Comparison of ENCODE assay signal across 20 cellular contexts in genomic region chr17:41664172-41664457, GRCh38. TPM values are rescaled to one million over a fixed set of nuclear protein-coding genes. Genes with fewer than 3 reads are reported as not detected.
DNase-seq lines count a peak whose midpoint lies in the region; ATAC-seq, FAIRE-seq and TF ChIP-seq lines count a peak whose summit lies in the region.
"Had no signal": no experiment of that assay in that cellular context is flagged by ENCODE, and none has a peak within 500 bp of the region (broad histone marks: within the 10 kb centered on the region; RNA-seq: fewer than 3 reads in every experiment).

No MANE protein-coding gene starts in this region.

- peak overlapping the region; percentile 32 for H4K8ac ChIP-seq in mesenchymal stem cell (ENCODE audit: low read length)

- H3K9me3 ChIP-seq in HepG2 (ENCODE audit: low read length) (no peaks in the 10 kb centered on the region), right lobe of liver (no peaks in the 10 kb centered on the region), T-helper 17 cell (ENCODE audit: control insufficient read depth, low read length, poor library complexity, severe bottlenecking) (no peaks in the 10 kb centered on the region), mesenchymal stem cell (ENCODE audit: control insufficient read depth, low read length) (no peaks in the 10 kb centered on the region), adrenal gland (replicated peaks in 1 of 3) (no peaks in the 10 kb centered on the region)
- H3K9me3 ChIP-seq: Peyer's patch had no signal

- no peaks in the 10 kb centered on the region for H3K79me1 ChIP-seq in mesenchymal stem cell (replicated peaks; ENCODE audit: low read length, poor library complexity, severe bottlenecking)

- H3K27ac Mint-ChIP-seq in T-helper 17 cell: peak overlapping the region; percentile 99
- peak overlapping the region; percentile 89 for H3K27ac Mint-ChIP-seq in type B pancreatic cell
- H3K27ac Mint-ChIP-seq: GM23338 had no signal

- H3K4me2 ChIP-seq in HepG2 (ENCODE audit: low read depth, low read length) (no peak overlapping the region), mesenchymal stem cell (ENCODE audit: low read length, poor library complexity, severe bottlenecking) (no peak overlapping the region)
- H3K4me2 ChIP-seq: GM23338 had no signal

- H3K4me1 ChIP-seq in HepG2 (ENCODE audit: insufficient read depth, low read length) (peaks cover 39% of the 10 kb centered on the region), right lobe of liver (peaks cover 0 to 14% (median 0%) of the 10 kb centered on the region in 4 donors), mesenchymal stem cell (ENCODE audit: control insufficient read depth, insufficient read depth, low read depth, low read length) (peaks cover 29% of the 10 kb centered on the region), adrenal gland (replicated peaks in 1 of 2) (peaks cover 13 to 18% of the 10 kb centered on the region in 2 donors)

- H3K9me3 Mint-ChIP-seq in type B pancreatic cell: no peaks in the 10 kb centered on the region
- H3K9me3 Mint-ChIP-seq: GM23338 had no signal

- no peaks in the 10 kb centered on the region for H3K27me3 Mint-ChIP-seq in T-helper 17 cell
- no peaks in the 10 kb centered on the region for H3K27me3 Mint-ChIP-seq in type B pancreatic cell

- no peak for TF ChIP-seq POLR2A in HepG2 (IDR thresholded peaks at IDR 0.05; ENCODE audit: insufficient read depth in 1 of 2, low read depth in 2 of 2, low read length in 2 of 2)
- no peak for TF ChIP-seq POLR2A in right lobe of liver (IDR thresholded peaks at IDR 0.05)
- TF ChIP-seq POLR2A in adrenal gland (IDR thresholded peaks at IDR 0.05): no peak

- H2AFZ ChIP-seq in HepG2 (ENCODE audit: low read length) (no peak overlapping the region), mesenchymal stem cell (ENCODE audit: low read depth, low read length) (no peak overlapping the region)
- H2AFZ ChIP-seq: GM23338 had no signal

- H2BK12ac ChIP-seq in mesenchymal stem cell (ENCODE audit: low read length in 2 of 2): peak overlapping the region in 1 of 2 experiments; percentile 8

- TF ChIP-seq CTCF in HepG2 (CRISPR knock-in tag; IDR thresholded peaks at IDR 0.05): no peak
- no peak for TF ChIP-seq CTCF in right lobe of liver (IDR thresholded peaks at IDR 0.05)
- TF ChIP-seq CTCF in type B pancreatic cell (conservative IDR thresholded peaks at IDR 0.05): no peak
- TF ChIP-seq CTCF in adrenal gland (IDR thresholded peaks at IDR 0.05): no peak

- no peak overlapping the region for H3K9ac ChIP-seq in HepG2 (ENCODE audit: insufficient read depth, low read depth, low read length)
- no peak overlapping the region for H3K9ac ChIP-seq in mesenchymal stem cell (ENCODE audit: low read length)

- no peak for TF ChIP-seq RAD21 in HepG2 (CRISPR knock-in tag; IDR thresholded peaks at IDR 0.05)

- H3K4me3 Mint-ChIP-seq in T-helper 17 cell: no peak overlapping the region
- peak overlapping the region; percentile 24 for H3K4me3 Mint-ChIP-seq in type B pancreatic cell
- H3K4me3 Mint-ChIP-seq: GM23338 had no signal

- H3K4me1 Mint-ChIP-seq in T-helper 17 cell (peaks cover 22% of the 10 kb centered on the region), type B pancreatic cell (ENCODE audit: unreplicated experiment) (peaks cover 24% of the 10 kb centered on the region)

- no peak overlapping the region for H3K4me3 ChIP-seq in HepG2 (replicated peaks in 1 of 3; ENCODE audit: insufficient read depth in 1 of 3, low read depth in 2 of 3, low read length in 3 of 3)
- H3K4me3 ChIP-seq in right lobe of liver: no peak overlapping the region
- H3K4me3 ChIP-seq in mesenchymal stem cell (ENCODE audit: insufficient read depth in 1 of 2, low read depth in 1 of 2, low read length in 2 of 2): no peak overlapping the region
- H3K4me3 ChIP-seq in adrenal gland: no peak overlapping the region
- H3K4me3 ChIP-seq: GM23338, Peyer's patch had no signal

- in situ Hi-C loops in HepG2 (cut with HindIII; ENCODE audit: extremely low pct_ligation_motif_present, low pct_unique_long_range_greater_than_20kb): loop anchor here (5.0 kb wide), 3 partner anchors 117 to 1047 kb away; no protein-coding TSS in a partner anchor

- WGBS in HepG2 (ENCODE audit: low lambda C conversion rate): 18% methylated on average over 2 of the region's 2 CpGs
- WGBS in right lobe of liver (ENCODE audit: insufficient coverage, low coverage, low lambda C conversion rate, missing lambda C conversion rate): 62% methylated on average over 2 of the region's 2 CpGs
- 82% methylated on average over 2 of the region's 2 CpGs for WGBS in mesenchymal stem cell
- 71 to 94% (median 81%) methylated on average over 2 of the region's 2 CpGs for WGBS in adrenal gland, 4 donors

- H2AK5ac ChIP-seq in mesenchymal stem cell (ENCODE audit: low read length, severe bottlenecking): peak overlapping the region; percentile 23

- POLR2A ChIA-PET in HepG2 (lab: Yijun Ruan, JAX): interaction anchor here (2.6 kb wide), 1 partner anchor 25 kb away, joined by 17 read pairs; the partner anchor contains the start of gene EIF1

- H2BK120ac ChIP-seq in mesenchymal stem cell (ENCODE audit: low read depth, low read length): no peak overlapping the region

- no peak overlapping the region for H2BK15ac ChIP-seq in mesenchymal stem cell (ENCODE audit: low read depth, poor library complexity, severe bottlenecking)

- CTCF ChIA-PET in HepG2 (lab: Yijun Ruan, JAX; ENCODE audit: low intra/inter-chr PET ratio, low total read pairs): interaction anchor here (3.3 to 8.5 kb wide), 3 partner anchors 15 to 860 kb away, joined by 37 to 242 read pairs (median 84); no protein-coding TSS in a partner anchor

- no peak for TF ChIP-seq EP300 in HepG2 (IDR thresholded peaks at IDR 0.05; ENCODE audit: low read depth in 2 of 2, low read length in 2 of 2)
- no peak for TF ChIP-seq EP300 in HepG2 (CRISPR knock-in tag; IDR thresholded peaks at IDR 0.05; ENCODE audit: borderline replicate concordance)

- H4K91ac ChIP-seq in mesenchymal stem cell (ENCODE audit: low read length): peak overlapping the region; percentile 47

- no peak overlapping the region for H3K4ac ChIP-seq in mesenchymal stem cell (ENCODE audit: low read depth in 1 of 2, low read length in 2 of 2)

- H3K79me2 ChIP-seq in HepG2 (ENCODE audit: insufficient read depth, low read length): no peaks in the 10 kb centered on the region

- H3K36me3 Mint-ChIP-seq in T-helper 17 cell (ENCODE audit: low read depth) (no peaks in the 10 kb centered on the region), type B pancreatic cell (no peaks in the 10 kb centered on the region)

- H4K20me1 ChIP-seq in HepG2 (ENCODE audit: insufficient read depth, low read length): no peaks in the 10 kb centered on the region

- H3K27me3 ChIP-seq in HepG2 (ENCODE audit: control insufficient read depth in 1 of 2, insufficient read depth in 2 of 2, low read length in 2 of 2) (peaks cover 0 to 32% of the 10 kb centered on the region in 2 experiments; a peak in 3 of 5 replicates), right lobe of liver (no peaks in the 10 kb centered on the region), mesenchymal stem cell (ENCODE audit: control insufficient read depth in 1 of 2, insufficient read depth in 1 of 2, low read length in 2 of 2) (peaks cover 0 to 13% of the 10 kb centered on the region in 2 experiments), adrenal gland (no peaks in the 10 kb centered on the region)
- H3K27me3 ChIP-seq: Peyer's patch had no signal

- DNase-seq in HepG2 (ENCODE audit: low spot score): no peak
- DNase-seq in right lobe of liver: no peak
- no peak for DNase-seq in T-helper 17 cell
- DNase-seq in mesenchymal stem cell: no peak
- DNase-seq in type B pancreatic cell (ENCODE audit: extremely low spot score, unreplicated experiment): no peak
- DNase-seq in adrenal gland: no peak
- DNase-seq in GM03348 (ENCODE audit: low spot score): no peak
- DNase-seq: C1 segment of cervical spinal cord, DMS153, KG1, NCI-H1048, NCI-H146, NCI-H2081, NCI-H510A, Peyer's patch, SHP77 had no signal

- FAIRE-seq in HepG2 (lab: Jason Lieb, UNC): no peak
- FAIRE-seq: A204.1 had no signal

- no peak overlapping the region for H3K14ac ChIP-seq in mesenchymal stem cell (ENCODE audit: low read length in 2 of 2)

- no peak overlapping the region for H3K23ac ChIP-seq in mesenchymal stem cell (ENCODE audit: low read length in 2 of 2)

- intact Hi-C loops in HepG2 (cut with micrococcal nuclease; ENCODE audit: unreplicated experiment): loop anchor here (10.0 kb wide), 2 partner anchors 69 to 1049 kb away; no protein-coding TSS in a partner anchor
- intact Hi-C loops in right lobe of liver (cut with DNase I): no loop called here
- intact Hi-C loops in adrenal gland (cut with DNase I): loop anchor here in 1 of 2 donors (5.0 kb wide), 1 partner anchor 757 kb away; no protein-coding TSS in a partner anchor

- H2BK5ac ChIP-seq in mesenchymal stem cell (ENCODE audit: low read depth, low read length, poor library complexity, severe bottlenecking): no peak overlapping the region

- no peak for ATAC-seq in HepG2
- no peak for ATAC-seq in right lobe of liver
- no peak for ATAC-seq in T-helper 17 cell
- no peak for ATAC-seq in GM21786 (IDR thresholded peaks at IDR 0.05; ENCODE audit: unreplicated experiment)
- ATAC-seq: GM23338 had no signal

- no TSS peak for BruUV-seq in HepG2 (replicated peaks; lab: Mats Ljungman, UMichigan)

- H3K36me3 ChIP-seq in HepG2 (replicated peaks in 1 of 2; ENCODE audit: control insufficient read depth in 1 of 2, insufficient read depth in 2 of 2, low read length in 2 of 2): no peaks in the 10 kb centered on the region
- no peaks in the 10 kb centered on the region for H3K36me3 ChIP-seq in right lobe of liver
- H3K36me3 ChIP-seq in mesenchymal stem cell (ENCODE audit: control insufficient read depth in 1 of 2, insufficient read depth in 2 of 2, low read depth in 1 of 2, low read length in 2 of 2): no peaks in the 10 kb centered on the region
- no peaks in the 10 kb centered on the region for H3K36me3 ChIP-seq in adrenal gland (replicated peaks in 1 of 2)
- H3K36me3 ChIP-seq: Peyer's patch had no signal

- H3K18ac ChIP-seq in mesenchymal stem cell (ENCODE audit: low read depth in 1 of 2, low read length in 2 of 2): peak overlapping the region in 1 of 2 experiments; percentile 28

- H3K27ac ChIP-seq in HepG2 (ENCODE audit: extremely low read length, insufficient read depth, low read length) (no peak overlapping the region), right lobe of liver (no peak overlapping the region), mesenchymal stem cell (ENCODE audit: low read length, poor library complexity, severe bottlenecking) (no peak overlapping the region), adrenal gland (no peak overlapping the region)
- H3K27ac ChIP-seq: Peyer's patch had no signal

RNA-seq across cellular contexts. Expression of gene EIF1, which starts 24.6 kb away (rescaled TPM):
- total RNA-seq in HepG2 (2016; rRNA removed; fragmentation: Illumina TruSeq; extraction: Trizol) (147 and 199 TPM in 2 replicates), right lobe of liver (100 to 1,000 TPM; 284 to 454 (median 404) TPM), T-helper 17 cell (1,000 to 10,000 TPM; 2,426 to 2,697 TPM), type B pancreatic cell (ENCODE audit: low replicate concordance) (677 and 972 TPM in 2 replicates), adrenal gland (1,000 to 10,000 TPM in 1 of 8 donors, 100 to 1,000 TPM in 7; 105 to 1,189 (median 484) TPM)
- total RNA-seq in HepG2 (2016; cell fraction: cytosol; rRNA removed; fragmentation: Illumina TruSeq; extraction: Trizol; ENCODE audit: low read depth): 90.4 and 105 TPM in 2 replicates
- total RNA-seq in HepG2 (2016; cell fraction: insoluble cytoplasmic fraction; rRNA removed; fragmentation: Illumina TruSeq; extraction: Trizol): 134 and 191 TPM in 2 replicates
- total RNA-seq in HepG2 (2016; cell fraction: membrane; rRNA removed; fragmentation: Illumina TruSeq; extraction: Trizol): 209 and 226 TPM in 2 replicates
- 237 and 265 TPM in 2 replicates for total RNA-seq in HepG2 (2016; cell fraction: nucleus; rRNA removed; fragmentation: Illumina TruSeq; extraction: Trizol)
- polyA plus RNA-seq in HepG2 (2011; rRNA removed) (388 and 517 TPM in 2 replicates), adrenal gland (1,000 to 10,000 TPM in 1 of 3 donors, 100 to 1,000 TPM in 2; 269 to 1,002 (median 614) TPM)
- 157 and 242 TPM in 2 replicates for polyA plus RNA-seq in HepG2 (2011; cell fraction: cytosol; rRNA removed)
- 346 and 409 TPM in 2 replicates for polyA plus RNA-seq in HepG2 (2011; cell fraction: nucleus; rRNA removed)
- 1,096 and 1,427 TPM in 2 replicates for polyA plus RNA-seq in HepG2 (2012)
- polyA plus RNA-seq in HepG2 (2016; cell fraction: cytosol; fragmentation: Illumina TruSeq; extraction: Trizol; ENCODE audit: low read depth): 537 and 540 TPM in 2 replicates
- 606 and 702 TPM in 2 replicates for polyA plus RNA-seq in HepG2 (2016; cell fraction: insoluble cytoplasmic fraction; fragmentation: Illumina TruSeq; extraction: Trizol; ENCODE audit: low read depth)
- 490 and 548 TPM in 2 replicates for polyA plus RNA-seq in HepG2 (2016; cell fraction: membrane; fragmentation: Illumina TruSeq; extraction: Trizol; ENCODE audit: low read depth)
- 691 and 695 TPM in 2 replicates for polyA plus RNA-seq in HepG2 (2016; cell fraction: nucleus; fragmentation: Illumina TruSeq; extraction: Trizol; ENCODE audit: insufficient read depth, low read depth)
- 70.2 and 87.8 TPM in 2 replicates for polyA minus RNA-seq in HepG2 (2011; rRNA and poly(A)+ RNA removed; ENCODE audit: low replicate concordance)
- 159 and 198 TPM in 2 replicates for polyA minus RNA-seq in HepG2 (2011; cell fraction: cytosol; rRNA and poly(A)+ RNA removed)
- polyA minus RNA-seq in HepG2 (2011; cell fraction: nucleus; rRNA and poly(A)+ RNA removed): 333 and 395 TPM in 2 replicates
- 1,039 TPM for polyA plus RNA-seq in mesenchymal stem cell (2013, experiment 1 of 2)
- 1,049 TPM for polyA plus RNA-seq in mesenchymal stem cell (2013, experiment 2 of 2)

RNA-seq across cellular contexts. Expression of gene KRT17, which starts 39.7 kb away (rescaled TPM):
- total RNA-seq in HepG2 (2016; rRNA removed; fragmentation: Illumina TruSeq; extraction: Trizol) (0.52 and 0.82 TPM in 2 replicates), right lobe of liver (not detected), T-helper 17 cell (not detected), type B pancreatic cell (ENCODE audit: low replicate concordance) (512 and 3,327 TPM in 2 replicates), adrenal gland (under 1 TPM in 2 of 8 donors, not detected in 6; 0.55 TPM)
- 0.40 and 0.44 TPM in 2 replicates for total RNA-seq in HepG2 (2016; cell fraction: cytosol; rRNA removed; fragmentation: Illumina TruSeq; extraction: Trizol; ENCODE audit: low read depth)
- 0.40 and 0.54 TPM in 2 replicates for total RNA-seq in HepG2 (2016; cell fraction: insoluble cytoplasmic fraction; rRNA removed; fragmentation: Illumina TruSeq; extraction: Trizol)
- 0.38 and 0.65 TPM in 2 replicates for total RNA-seq in HepG2 (2016; cell fraction: membrane; rRNA removed; fragmentation: Illumina TruSeq; extraction: Trizol)
- total RNA-seq in HepG2 (2016; cell fraction: nucleus; rRNA removed; fragmentation: Illumina TruSeq; extraction: Trizol): 1.4 TPM in 1 of 2 replicates, not detected in the other
- polyA plus RNA-seq in HepG2 (2011; rRNA removed) (0.38 and 0.47 TPM in 2 replicates), adrenal gland (1 to 10 TPM in 1 of 3 donors, under 1 TPM in 1, not detected in 1; 0.97 to 1.3 TPM)
- polyA plus RNA-seq in HepG2 (2011; cell fraction: cytosol; rRNA removed): 0.43 and 0.50 TPM in 2 replicates
- polyA plus RNA-seq in HepG2 (2011; cell fraction: nucleus; rRNA removed): 0.23 and 0.66 TPM in 2 replicates
- 0.28 TPM in 1 of 2 replicates, not detected in the other for polyA plus RNA-seq in HepG2 (2012)
- 0.54 and 0.71 TPM in 2 replicates for polyA plus RNA-seq in HepG2 (2016; cell fraction: cytosol; fragmentation: Illumina TruSeq; extraction: Trizol; ENCODE audit: low read depth)
- 0.70 and 0.84 TPM in 2 replicates for polyA plus RNA-seq in HepG2 (2016; cell fraction: insoluble cytoplasmic fraction; fragmentation: Illumina TruSeq; extraction: Trizol; ENCODE audit: low read depth)
- 0.35 and 1.0 TPM in 2 replicates for polyA plus RNA-seq in HepG2 (2016; cell fraction: membrane; fragmentation: Illumina TruSeq; extraction: Trizol; ENCODE audit: low read depth)
- 0.55 and 0.81 TPM in 2 replicates for polyA plus RNA-seq in HepG2 (2016; cell fraction: nucleus; fragmentation: Illumina TruSeq; extraction: Trizol; ENCODE audit: insufficient read depth, low read depth)
- 0.32 and 1,101 TPM in 2 replicates for polyA minus RNA-seq in HepG2 (2011; rRNA and poly(A)+ RNA removed; ENCODE audit: low replicate concordance)
- polyA minus RNA-seq in HepG2 (2011; cell fraction: cytosol; rRNA and poly(A)+ RNA removed): 9.0 and 16.5 TPM in 2 replicates
- 3.5 and 5.9 TPM in 2 replicates for polyA minus RNA-seq in HepG2 (2011; cell fraction: nucleus; rRNA and poly(A)+ RNA removed)
- polyA plus RNA-seq in mesenchymal stem cell (2013, experiment 1 of 2): 0.10 TPM
- not detected for polyA plus RNA-seq in mesenchymal stem cell (2013, experiment 2 of 2)

RNA-seq across cellular contexts. Expression of gene GAST, which starts 48.0 kb away (rescaled TPM):
- total RNA-seq in HepG2 (2016; rRNA removed; fragmentation: Illumina TruSeq; extraction: Trizol) (0.42 TPM in 1 of 2 replicates, not detected in the other), right lobe of liver (not detected), T-helper 17 cell (not detected), type B pancreatic cell (ENCODE audit: low replicate concordance) (119 and 193 TPM in 2 replicates), adrenal gland (not detected)
- total RNA-seq in HepG2 (2016; cell fraction: cytosol; rRNA removed; fragmentation: Illumina TruSeq; extraction: Trizol; ENCODE audit: low read depth): not detected in 2 replicates
- 0.52 TPM in 1 of 2 replicates, not detected in the other for total RNA-seq in HepG2 (2016; cell fraction: insoluble cytoplasmic fraction; rRNA removed; fragmentation: Illumina TruSeq; extraction: Trizol)
- not detected in 2 replicates for total RNA-seq in HepG2 (2016; cell fraction: membrane; rRNA removed; fragmentation: Illumina TruSeq; extraction: Trizol)
- 1.4 TPM in 1 of 2 replicates, not detected in the other for total RNA-seq in HepG2 (2016; cell fraction: nucleus; rRNA removed; fragmentation: Illumina TruSeq; extraction: Trizol)
- polyA plus RNA-seq in HepG2 (2011; rRNA removed) (0.32 and 0.65 TPM in 2 replicates), adrenal gland (not detected)
- polyA plus RNA-seq in HepG2 (2011; cell fraction: cytosol; rRNA removed): 0.32 and 0.93 TPM in 2 replicates
- not detected in 2 replicates for polyA plus RNA-seq in HepG2 (2011; cell fraction: nucleus; rRNA removed)
- 0.56 and 4.9 TPM in 2 replicates for polyA plus RNA-seq in HepG2 (2012)
- not detected in 2 replicates for polyA plus RNA-seq in HepG2 (2016; cell fraction: cytosol; fragmentation: Illumina TruSeq; extraction: Trizol; ENCODE audit: low read depth)
- polyA plus RNA-seq in HepG2 (2016; cell fraction: insoluble cytoplasmic fraction; fragmentation: Illumina TruSeq; extraction: Trizol; ENCODE audit: low read depth): 1.1 TPM in 1 of 2 replicates, not detected in the other
- not detected in 2 replicates for polyA plus RNA-seq in HepG2 (2016; cell fraction: membrane; fragmentation: Illumina TruSeq; extraction: Trizol; ENCODE audit: low read depth)
- 1.4 TPM in 1 of 2 replicates, not detected in the other for polyA plus RNA-seq in HepG2 (2016; cell fraction: nucleus; fragmentation: Illumina TruSeq; extraction: Trizol; ENCODE audit: insufficient read depth, low read depth)
- 0.58 TPM in 1 of 2 replicates, not detected in the other for polyA minus RNA-seq in HepG2 (2011; rRNA and poly(A)+ RNA removed; ENCODE audit: low replicate concordance)
- polyA minus RNA-seq in HepG2 (2011; cell fraction: cytosol; rRNA and poly(A)+ RNA removed): not detected in 2 replicates
- not detected in 2 replicates for polyA minus RNA-seq in HepG2 (2011; cell fraction: nucleus; rRNA and poly(A)+ RNA removed)
- not detected for polyA plus RNA-seq in mesenchymal stem cell (2013, experiment 1 of 2)
- polyA plus RNA-seq in mesenchymal stem cell (2013, experiment 2 of 2): not detected
- total RNA-seq: GM23338, M059J, Peyer's patch had no signal
- polyA plus RNA-seq: GM23338 had no signal

RNA-seq across cellular contexts. Expression of gene KRT16, which starts 51.5 kb away (rescaled TPM):
- total RNA-seq in HepG2 (2016; rRNA removed; fragmentation: Illumina TruSeq; extraction: Trizol): not detected in 2 replicates
- total RNA-seq in HepG2 (2016; cell fraction: cytosol; rRNA removed; fragmentation: Illumina TruSeq; extraction: Trizol; ENCODE audit: low read depth): not detected in 2 replicates
- total RNA-seq in HepG2 (2016; cell fraction: insoluble cytoplasmic fraction; rRNA removed; fragmentation: Illumina TruSeq; extraction: Trizol): not detected in 2 replicates
- not detected in 2 replicates for total RNA-seq in HepG2 (2016; cell fraction: membrane; rRNA removed; fragmentation: Illumina TruSeq; extraction: Trizol)
- total RNA-seq in HepG2 (2016; cell fraction: nucleus; rRNA removed; fragmentation: Illumina TruSeq; extraction: Trizol): not detected in 2 replicates
- polyA plus RNA-seq in HepG2 (2011; rRNA removed): 0.07 TPM in 1 of 2 replicates, not detected in the other
- polyA plus RNA-seq in HepG2 (2011; cell fraction: cytosol; rRNA removed): not detected in 2 replicates
- polyA plus RNA-seq in HepG2 (2011; cell fraction: nucleus; rRNA removed): not detected in 2 replicates
- polyA plus RNA-seq in HepG2 (2012): not detected in 2 replicates
- polyA plus RNA-seq in HepG2 (2016; cell fraction: cytosol; fragmentation: Illumina TruSeq; extraction: Trizol; ENCODE audit: low read depth): not detected in 2 replicates
- not detected in 2 replicates for polyA plus RNA-seq in HepG2 (2016; cell fraction: insoluble cytoplasmic fraction; fragmentation: Illumina TruSeq; extraction: Trizol; ENCODE audit: low read depth)
- not detected in 2 replicates for polyA plus RNA-seq in HepG2 (2016; cell fraction: membrane; fragmentation: Illumina TruSeq; extraction: Trizol; ENCODE audit: low read depth)
- polyA plus RNA-seq in HepG2 (2016; cell fraction: nucleus; fragmentation: Illumina TruSeq; extraction: Trizol; ENCODE audit: insufficient read depth, low read depth): not detected in 2 replicates
- 5.8 TPM in 1 of 2 replicates, not detected in the other for polyA minus RNA-seq in HepG2 (2011; rRNA and poly(A)+ RNA removed; ENCODE audit: low replicate concordance)
- not detected in 2 replicates for polyA minus RNA-seq in HepG2 (2011; cell fraction: cytosol; rRNA and poly(A)+ RNA removed)
- polyA minus RNA-seq in HepG2 (2011; cell fraction: nucleus; rRNA and poly(A)+ RNA removed): not detected in 2 replicates
- total RNA-seq in right lobe of liver: not detected
- total RNA-seq in T-helper 17 cell: not detected
- not detected for polyA plus RNA-seq in mesenchymal stem cell (2013, experiment 1 of 2)
- not detected for polyA plus RNA-seq in mesenchymal stem cell (2013, experiment 2 of 2)
- total RNA-seq in type B pancreatic cell (ENCODE audit: low replicate concordance): 1.5 and 9.2 TPM in 2 replicates
- 1 to 10 TPM in 2 of 8 donors, under 1 TPM in 5, not detected in 1; 0.18 to 3.0 (median 0.53) TPM for total RNA-seq in adrenal gland
- polyA plus RNA-seq in adrenal gland: 1 to 10 TPM in 2 of 3 donors, not detected in 1; 2.6 to 4.5 TPM
- total RNA-seq: GM23338, Peyer's patch had no signal
- polyA plus RNA-seq: GM23338 had no signal

Comparison
In these comparisons a context has a peak if more than half of its experiments do, and no peak if none do; other contexts are left out.
1. RNA of gene KRT17, which starts 39.7 kb away (total RNA-seq): 512 to 3,327 TPM in type B pancreatic cell; 0.38 to 1.4 TPM in HepG2, 0.55 TPM in adrenal gland, not detected in right lobe of liver and not detected in T-helper 17 cell; every median in the first group is over 100 times any median in the second.
2. RNA of gene GAST, which starts 48.0 kb away (total RNA-seq): 119 to 193 TPM in type B pancreatic cell; 0.42 to 1.4 TPM in HepG2, not detected in right lobe of liver, not detected in T-helper 17 cell and not detected in adrenal gland; every median in the first group is over 10 times any median in the second.